ENCODE assay signal across 8 cellular contexts in the genomic region with DNA sequence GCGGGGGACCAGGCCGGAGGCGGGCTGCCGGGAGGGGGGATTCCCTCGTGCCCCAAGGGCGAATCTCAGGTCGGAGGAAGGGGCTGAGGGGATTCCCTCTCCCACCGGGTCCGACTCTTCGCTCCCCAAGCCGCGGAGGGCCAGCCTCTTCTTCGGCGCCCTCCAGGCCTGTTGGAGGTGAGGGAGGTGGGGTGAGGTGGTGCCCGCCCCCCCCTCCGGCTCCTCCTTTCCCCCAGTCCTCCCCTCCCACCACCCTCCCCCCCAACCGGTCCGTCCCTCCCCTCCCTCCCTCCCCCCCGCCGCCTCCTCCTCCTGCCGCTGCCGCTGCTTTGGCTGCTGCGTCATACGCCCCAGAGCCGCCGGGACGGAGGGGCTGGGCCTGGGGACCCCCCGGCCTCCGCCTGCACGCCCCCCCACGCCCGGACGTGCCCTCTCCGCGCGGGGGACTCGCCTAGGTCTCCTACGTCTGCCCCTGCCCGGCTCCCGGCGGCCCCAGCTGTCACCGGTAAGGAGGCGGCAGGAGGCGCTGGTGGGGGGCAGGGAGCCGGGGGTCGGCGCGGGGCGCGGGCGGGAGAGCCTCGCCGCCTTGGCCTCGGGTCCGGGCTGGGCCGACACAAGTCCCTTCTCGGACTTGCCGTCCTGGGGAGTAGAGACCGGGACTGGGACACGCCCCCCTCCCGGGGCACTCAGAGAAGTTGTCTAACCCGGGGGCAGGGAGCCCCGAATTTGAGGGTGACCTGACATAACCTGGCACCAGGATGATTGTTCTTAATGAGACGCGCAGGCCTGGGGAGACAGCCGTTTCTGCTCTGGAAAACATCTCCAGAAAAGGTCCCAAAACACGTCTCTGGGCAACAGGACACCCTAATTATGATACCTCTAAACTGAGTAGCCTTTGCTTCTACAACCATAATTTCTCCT. TPM values are rescaled to one million over a fixed set of nuclear protein-coding genes. Genes with fewer than 3 reads are reported as not detected.
DNase-seq lines count a peak whose midpoint lies in the region; ATAC-seq and TF ChIP-seq lines count a peak whose summit lies in the region.

PHF1 (plus strand) TSS at position 304 of the 921 bp plus-strand sequence. CDS start 1,250 bp downstream, outside the sequence.

- peak within 1 kb of the TSS; percentile 79 for H3K4me2 ChIP-seq in OCI-LY1 (ENCODE audit: low read length)

- H3K4me1 ChIP-seq in CD4-positive, CD25-positive, alpha-beta regulatory T cell (ENCODE audit: control insufficient read depth, insufficient read depth, low read length, poor library complexity, severe bottlenecking) = peaks cover 52% of the 10 kb centered on the region
- H3K4me1 ChIP-seq in OCI-LY1 (ENCODE audit: insufficient read depth, low read length, severe bottlenecking) (peaks cover 40% of the 10 kb centered on the region), left ventricle myocardium inferior (peaks cover 51% of the 10 kb centered on the region)

- peaks cover 10% of the 10 kb centered on the region; the same call in 1 of the 2 replicates for H3F3A ChIP-seq in OCI-LY1 (ENCODE audit: insufficient read depth, low read length)

- H3K4me1 Mint-ChIP-seq in CD4-positive, CD25-positive, alpha-beta regulatory T cell = peaks cover 10 to 60% (median 42%) of the 10 kb centered on the region in 4 donors

- H3K27ac ChIP-seq in CD4-positive, CD25-positive, alpha-beta regulatory T cell (ENCODE audit: insufficient read depth, low read length, poor library complexity, severe bottlenecking) = peak within 1 kb of the TSS; percentile 99
- peak within 1 kb of the TSS; percentile 83 for H3K27ac ChIP-seq in OCI-LY1 (ENCODE audit: low read depth, low read length, poor library complexity, severe bottlenecking)
- peak within 1 kb of the TSS; percentile 100 for H3K27ac ChIP-seq in left ventricle myocardium inferior (replicated peaks)

- TF ChIP-seq CTCF in OCI-LY1 (IDR thresholded peaks at IDR 0.05; ENCODE audit: low read length) = peak; percentile 13; the same call in 1 of the 2 replicates
- no peak for TF ChIP-seq CTCF in left ventricle myocardium inferior (IDR thresholded peaks at IDR 0.05; ENCODE audit: borderline replicate concordance)

- no peaks in the 10 kb centered on the region for H3K9me3 Mint-ChIP-seq in CD4-positive, CD25-positive, alpha-beta regulatory T cell

- DNase-seq in CD4-positive, CD25-positive, alpha-beta regulatory T cell = no peak
- peak; percentile 83 for DNase-seq in amniotic epithelial cell (ENCODE audit: low read depth)
- DNase-seq in left ventricle myocardium inferior = peak; percentile 82
- DNase-seq in pulmonary artery endothelial cell (ENCODE audit: low read depth, low spot score) = peak; percentile 51
- DNase-seq in CD1c-positive myeloid dendritic cell (ENCODE audit: extremely low spot score) = no peak

- no peaks in the 10 kb centered on the region for H3K27me3 ChIP-seq in CD4-positive, CD25-positive, alpha-beta regulatory T cell (ENCODE audit: control insufficient read depth, insufficient read depth, low read length)
- no peaks in the 10 kb centered on the region for H3K27me3 ChIP-seq in OCI-LY1 (ENCODE audit: insufficient read depth, low read length)
- H3K27me3 ChIP-seq in left ventricle myocardium inferior (ENCODE audit: low read depth) = no peaks in the 10 kb centered on the region

- peaks cover 32% of the 10 kb centered on the region for H3K36me3 ChIP-seq in CD4-positive, CD25-positive, alpha-beta regulatory T cell (ENCODE audit: control insufficient read depth, insufficient read depth, low read length)
- peaks cover 36% of the 10 kb centered on the region for H3K36me3 ChIP-seq in OCI-LY1 (ENCODE audit: insufficient read depth, low read length)
- peaks cover 40% of the 10 kb centered on the region for H3K36me3 ChIP-seq in left ventricle myocardium inferior

- H3K4me3 ChIP-seq in CD4-positive, CD25-positive, alpha-beta regulatory T cell (ENCODE audit: low read depth, low read length) = peak within 1 kb of the TSS; percentile 96
- H3K4me3 ChIP-seq in OCI-LY1 (ENCODE audit: low read depth, low read length, poor library complexity, severe bottlenecking) (peak within 1 kb of the TSS; percentile 87), left ventricle myocardium inferior (peak within 1 kb of the TSS; percentile 100)

- no peaks in the 10 kb centered on the region for H3K9me3 ChIP-seq in CD4-positive, CD25-positive, alpha-beta regulatory T cell (ENCODE audit: control insufficient read depth in 2 of 2, low read length in 2 of 2)
- no peaks in the 10 kb centered on the region for H3K9me3 ChIP-seq in OCI-LY1 (ENCODE audit: low read length)
- H3K9me3 ChIP-seq in left ventricle myocardium inferior (replicated peaks) = no peaks in the 10 kb centered on the region

- H4K20me1 ChIP-seq in OCI-LY1 (ENCODE audit: insufficient read depth, low read length) = no peaks in the 10 kb centered on the region

- no peaks in the 10 kb centered on the region for H3K9me2 ChIP-seq in OCI-LY1 (ENCODE audit: low read depth, low read length)

- H3K36me3 Mint-ChIP-seq in CD4-positive, CD25-positive, alpha-beta regulatory T cell = peaks cover 31% of the 10 kb centered on the region

- no peak within 1 kb of the TSS for H2AFZ ChIP-seq in OCI-LY1 (ENCODE audit: low read length)

- H3K27me3 Mint-ChIP-seq in CD4-positive, CD25-positive, alpha-beta regulatory T cell = peaks cover 5% of the 10 kb centered on the region

- intact Hi-C loops in left ventricle myocardium inferior (cut with micrococcal nuclease) = no loop called here

- H3K79me2 ChIP-seq in OCI-LY1 (ENCODE audit: insufficient read depth, low read length) = no peaks in the 10 kb centered on the region

- H3K9ac ChIP-seq in OCI-LY1 (ENCODE audit: low read length) = peak within 1 kb of the TSS; percentile 84

- peak; percentile 44 for ATAC-seq in CD4-positive, CD25-positive, alpha-beta regulatory T cell (ENCODE audit: low read depth in 2 of 2)
- ATAC-seq in GM18861 (IDR thresholded peaks at IDR 0.05; ENCODE audit: unreplicated experiment) (peak; percentile 28), HG03064 (IDR thresholded peaks at IDR 0.05; ENCODE audit: low read depth, unreplicated experiment) (peak; percentile 31)

- H3K4me3 Mint-ChIP-seq in CD4-positive, CD25-positive, alpha-beta regulatory T cell = peak within 1 kb of the TSS; percentile 91 to 94 (median 93)

- peak within 1 kb of the TSS; percentile 97 to 99 (median 99) for H3K27ac Mint-ChIP-seq in CD4-positive, CD25-positive, alpha-beta regulatory T cell

RNA-seq across cellular contexts. Expression of gene PHF1, which starts in this region (rescaled TPM):
- total RNA-seq in CD4-positive, CD25-positive, alpha-beta regulatory T cell = 403 TPM
- 10 to 100 TPM; 41.5 to 72.2 (median 64.1) TPM for polyA plus RNA-seq in CD4-positive, CD25-positive, alpha-beta regulatory T cell
- total RNA-seq in left ventricle myocardium inferior (52.2 TPM), pulmonary artery endothelial cell (6.8 and 10.7 TPM in 2 replicates)

Comparison
In these comparisons a context has a peak if more than half of its experiments do, and no peak if none do; other contexts are left out.
1. DNase-seq: peak in amniotic epithelial cell (single experiment), left ventricle myocardium inferior (single experiment) and pulmonary artery endothelial cell (single experiment); none in CD4-positive, CD25-positive, alpha-beta regulatory T cell (0 of 3) and CD1c-positive myeloid dendritic cell (single experiment).
2. Peak in every context shown above with its lines, with median percentiles within 50 percentile points of each other: ATAC-seq, H3K27ac ChIP-seq and H3K4me3 ChIP-seq.